Comparison of ENCODE assay signal across 17 cellular contexts in the genomic region with DNA sequence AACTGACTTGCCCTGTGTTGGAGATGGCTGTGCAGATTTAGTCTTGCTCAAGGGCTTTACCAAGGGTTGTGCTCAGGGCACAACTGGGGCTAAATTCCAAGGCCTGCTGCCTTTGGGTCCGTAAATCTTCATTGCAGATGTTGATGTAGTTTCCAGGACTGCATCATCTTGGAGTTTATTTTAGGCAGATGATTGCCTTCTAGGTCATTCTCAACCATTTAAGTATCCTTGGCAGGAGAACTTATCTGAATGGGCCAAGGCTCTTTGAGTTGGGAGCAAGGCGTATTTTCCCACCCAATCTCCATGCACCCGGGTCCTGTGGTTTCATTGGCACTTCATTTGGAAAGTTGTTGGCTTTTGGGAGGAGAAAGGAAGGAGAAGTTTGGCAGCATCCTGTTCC.
DNase-seq lines count a peak whose midpoint lies in the region; ATAC-seq and TF ChIP-seq lines count a peak whose summit lies in the region.
"Had no signal": no experiment of that assay in that cellular context is flagged by ENCODE, and none has a peak within 500 bp of the region (broad histone marks: within the 10 kb centered on the region; RNA-seq: fewer than 3 reads in every experiment).

No MANE protein-coding gene starts in this region.

- peaks cover 16% of the 10 kb centered on the region for H3K36me3 Mint-ChIP-seq in activated CD8-positive, alpha-beta memory T cell treated with anti-CD3 and anti-CD28 coated beads, Interleukin-2, amount 10 ng/mL, durations not matched to agents 7 days and 5 days

- TF ChIP-seq CTCF in KMS-11 (conservative IDR thresholded peaks at IDR 0.05; ENCODE audit: low read depth, low read length), result no peak
- no peak for TF ChIP-seq CTCF in psoas muscle (IDR thresholded peaks at IDR 0.05)
- no peak for TF ChIP-seq CTCF in omental fat pad (IDR thresholded peaks at IDR 0.05)

- peak overlapping the region; percentile 77 for H3K4me2 ChIP-seq in KMS-11
- H3K4me2 ChIP-seq: PC-9 had no signal

- CTCF ChIA-PET in activated CD8-positive, alpha-beta memory T cell treated with anti-CD3 and anti-CD28 coated beads, Interleukin-2, amount 10 ng/mL, durations not matched to agents 7 days and 5 days (lab: Charles Lee), result no interaction called here

- H3K27ac Mint-ChIP-seq in activated CD8-positive, alpha-beta memory T cell treated with anti-CD3 and anti-CD28 coated beads, Interleukin-2, amount 10 ng/mL, durations not matched to agents 7 days and 5 days, result peak overlapping the region; percentile 96

- no peak overlapping the region for H3K4me3 Mint-ChIP-seq in activated CD8-positive, alpha-beta memory T cell treated with anti-CD3 and anti-CD28 coated beads, Interleukin-2, amount 10 ng/mL, durations not matched to agents 7 days and 5 days
- H3K4me3 Mint-ChIP-seq: H9 had no signal

- H3K4me3 ChIP-seq in KMS-11 (IDR thresholded peaks at IDR 0.05; ENCODE audit: insufficient read depth, low read depth, low read length), result no peak overlapping the region
- H3K4me3 ChIP-seq in psoas muscle, result no peak overlapping the region
- H3K4me3 ChIP-seq: lung, PC-9 had no signal

- peak overlapping the region; percentile 98 for H3K27ac ChIP-seq in KMS-11
- H3K27ac ChIP-seq in cingulate gyrus (ENCODE audit: low read depth, low read length), result peak overlapping the region; percentile 12
- peak overlapping the region; percentile 25 for H3K27ac ChIP-seq in psoas muscle
- H3K27ac ChIP-seq: PC-9 had no signal

- intact Hi-C loops in psoas muscle (cut with DNase I), result no loop called here

- no peak overlapping the region for H2AFZ ChIP-seq in KMS-11 (ENCODE audit: low read depth)
- H2AFZ ChIP-seq: PC-9 had no signal

- H3K4me1 Mint-ChIP-seq in activated CD8-positive, alpha-beta memory T cell treated with anti-CD3 and anti-CD28 coated beads, Interleukin-2, amount 10 ng/mL, durations not matched to agents 7 days and 5 days, result peaks cover 80% of the 10 kb centered on the region

- peaks cover 62% of the 10 kb centered on the region for H3K79me2 ChIP-seq in KMS-11 (ENCODE audit: insufficient read depth, low read depth)

- H3K27me3 ChIP-seq in KMS-11 (ENCODE audit: insufficient read depth, low read depth), result no peaks in the 10 kb centered on the region
- no peaks in the 10 kb centered on the region for H3K27me3 ChIP-seq in psoas muscle (ENCODE audit: insufficient read depth in 3 of 3, low read length in 2 of 3)

- H4K20me1 ChIP-seq in KMS-11 (ENCODE audit: insufficient read depth), result no peaks in the 10 kb centered on the region

- H3K9me3 ChIP-seq in psoas muscle, result no peaks in the 10 kb centered on the region

- ATAC-seq in activated CD8-positive, alpha-beta memory T cell treated with anti-CD3 and anti-CD28 coated beads, Interleukin-2, amount 10 ng/mL, durations not matched to agents 7 days and 5 days, result no peak
- ATAC-seq in psoas muscle (peak in 3 of 4 donors; percentile 44 to 65 (median 52)), omental fat pad (ENCODE audit: low FRiP score) (no peak)

- DNase-seq in activated CD8-positive, alpha-beta memory T cell treated with anti-CD3 and anti-CD28 coated beads, Interleukin-2, amount 10 ng/mL, durations not matched to agents 7 days and 5 days, result no peak
- DNase-seq in activated CD8-positive, alpha-beta memory T cell treated with anti-CD3 and anti-CD28 coated beads, Interleukin-2, amount 50 U/mL, for 48 hours, result no peak
- DNase-seq in psoas muscle, result no peak
- no peak for DNase-seq in NAMALWA (ENCODE audit: low spot score)
- DNase-seq in COR-L47 (lab: John Stamatoyannopoulos, UW), result no peak
- no peak for DNase-seq in omental fat pad (ENCODE audit: low spot score)
- DNase-seq: activated CD4-positive, CD25-positive, alpha-beta regulatory T cell; DMS153; H9; NCI-H1436 treated with DMSO at 0.1 percent for 48 hours; NCI-H82; PC-9; small intestine; stimulated activated CD4-positive, alpha-beta T cell treated with anti-CD3 and anti-CD28 coated beads, Interleukin-4, amount 100 ng/mL, for 24 hours had no signal

- H3K4me1 ChIP-seq in KMS-11 (ENCODE audit: low read depth, poor library complexity, severe bottlenecking) (peaks cover 97% of the 10 kb centered on the region), psoas muscle (peaks cover 30% of the 10 kb centered on the region)

- H3K9ac ChIP-seq in KMS-11, result no peak overlapping the region

- 31 to 59% (median 35%) methylated on average over 3 of the region's 3 CpGs for whole genome bisulfite sequencing in psoas muscle, 3 donors

- H3K27me3 Mint-ChIP-seq in activated CD8-positive, alpha-beta memory T cell treated with anti-CD3 and anti-CD28 coated beads, Interleukin-2, amount 10 ng/mL, durations not matched to agents 7 days and 5 days, result no peaks in the 10 kb centered on the region

- H3K36me3 ChIP-seq in KMS-11 (ENCODE audit: insufficient read depth) (peaks cover 4% of the 10 kb centered on the region; the same call in 1 of the 2 replicates), psoas muscle (ENCODE audit: insufficient read depth in 1 of 2, low read depth in 1 of 2) (no peaks in the 10 kb centered on the region)

- no peaks in the 10 kb centered on the region for H3K9me3 Mint-ChIP-seq in activated CD8-positive, alpha-beta memory T cell treated with anti-CD3 and anti-CD28 coated beads, Interleukin-2, amount 10 ng/mL, durations not matched to agents 7 days and 5 days (ENCODE audit: low read depth)
- H3K9me3 Mint-ChIP-seq: H9 had no signal

Comparison
In these comparisons a context has a peak if more than half of its experiments do, and no peak if none do; other contexts are left out.
1. ATAC-seq: peak in psoas muscle (3 of 4); none in activated CD8-positive, alpha-beta memory T cell treated with anti-CD3 and anti-CD28 coated beads, Interleukin-2, amount 10 ng/mL, durations not matched to agents 7 days and 5 days (single experiment) and omental fat pad (single experiment).
2. H3K27ac ChIP-seq: peak in every context shown above with its lines; median percentile 98 in KMS-11; 25 in psoas muscle; 12 in cingulate gyrus.